8 cellular contexts compared by ENCODE assay signal in genomic region chr11:62599069-62599696, GRCh38. TPM values are rescaled to one million over a fixed set of nuclear protein-coding genes. Genes with fewer than 3 reads are reported as not detected.
DNase-seq lines count a peak whose midpoint lies in the region; ATAC-seq and TF ChIP-seq lines count a peak whose summit lies in the region.

No MANE protein-coding gene starts in this region.

- H3K9ac ChIP-seq in HUES48 (ENCODE audit: low read depth, low read length), result no peak overlapping the region
- peak overlapping the region; percentile 97 for H3K9ac ChIP-seq in OCI-LY3 (ENCODE audit: low read length)
- H3K9ac ChIP-seq in mucosa of stomach (ENCODE audit: low read length), result peak overlapping the region; percentile 86

- H3K79me2 ChIP-seq in OCI-LY3 (ENCODE audit: low read length), result peaks cover 43% of the 10 kb centered on the region

- no peaks in the 10 kb centered on the region for H3K27me3 Mint-ChIP-seq in CD4-positive, alpha-beta memory T cell

- no peaks in the 10 kb centered on the region for H4K20me1 ChIP-seq in OCI-LY3 (ENCODE audit: insufficient read depth, low read length)

- peak overlapping the region; percentile 91 for H3K27ac ChIP-seq in CD4-positive, alpha-beta memory T cell (ENCODE audit: low read depth, low read length)
- no peak overlapping the region for H3K27ac ChIP-seq in HUES48 (ENCODE audit: low read depth, low read length)
- H3K27ac ChIP-seq in OCI-LY3 (ENCODE audit: low read length), result peak overlapping the region; percentile 82
- H3K27ac ChIP-seq in epithelial cell of prostate, result peak overlapping the region; percentile 94

- CTCF ChIA-PET in CD4-positive, alpha-beta memory T cell (lab: Charles Lee; ENCODE audit: partially characterized antibody), result interaction anchor here (0.7 to 1.8 kb wide), 9 partner anchors 8 to 187 kb away, joined by 3 to 7 read pairs (median 3); partner anchors contain the start of gene TUT1

- peak; percentile 45 for ATAC-seq in GM21381 (IDR thresholded peaks at IDR 0.05; ENCODE audit: unreplicated experiment)

- intact Hi-C loops in CD4-positive, alpha-beta memory T cell (cut with micrococcal nuclease), result loop anchor here (1.0 kb wide), 4 partner anchors 8 to 233 kb away; partner anchors contain the start of genes C11orf98, CSKMT, STX5 and TEX54

- no peaks in the 10 kb centered on the region for H3K9me3 ChIP-seq in CD4-positive, alpha-beta memory T cell (ENCODE audit: control insufficient read depth in 1 of 2, low read length in 2 of 2)
- H3K9me3 ChIP-seq in HUES48 (ENCODE audit: control insufficient read depth, insufficient read depth, low read length) (no peaks in the 10 kb centered on the region), OCI-LY3 (ENCODE audit: insufficient read depth, low read length) (no peaks in the 10 kb centered on the region), mucosa of stomach (ENCODE audit: control insufficient read depth, low read length) (no peaks in the 10 kb centered on the region)

- TF ChIP-seq CTCF in OCI-LY3 (IDR thresholded peaks at IDR 0.05; ENCODE audit: low read depth, low read length), result no peak

- H3K4me3 ChIP-seq in CD4-positive, alpha-beta memory T cell (ENCODE audit: low read length in 2 of 2), result peak overlapping the region; percentile 30 to 71
- H3K4me3 ChIP-seq in HUES48 (ENCODE audit: low read depth, low read length) (peak overlapping the region; percentile 25; the same call in 1 of the 2 replicates), OCI-LY3 (ENCODE audit: low read length) (peak overlapping the region; percentile 87), mucosa of stomach (ENCODE audit: low read length) (no peak overlapping the region)

- peaks cover 50% of the 10 kb centered on the region for H3K36me3 ChIP-seq in CD4-positive, alpha-beta memory T cell (ENCODE audit: insufficient read depth, low read length)
- peaks cover 51% of the 10 kb centered on the region for H3K36me3 ChIP-seq in HUES48 (ENCODE audit: control insufficient read depth, insufficient read depth, low read length)
- peaks cover 68% of the 10 kb centered on the region for H3K36me3 ChIP-seq in OCI-LY3 (replicated peaks; ENCODE audit: low read depth, low read length)
- H3K36me3 ChIP-seq in mucosa of stomach (ENCODE audit: control insufficient read depth, insufficient read depth, low read length), result peaks cover 15% of the 10 kb centered on the region

- H3K4me1 ChIP-seq in CD4-positive, alpha-beta memory T cell (ENCODE audit: insufficient read depth, low read length), result peaks cover 28% of the 10 kb centered on the region
- H3K4me1 ChIP-seq in HUES48 (ENCODE audit: control insufficient read depth, insufficient read depth, low read length) (peaks cover 17% of the 10 kb centered on the region), OCI-LY3 (ENCODE audit: low read length) (peaks cover 25% of the 10 kb centered on the region), mucosa of stomach (ENCODE audit: control insufficient read depth, insufficient read depth, low read length) (peaks cover 24% of the 10 kb centered on the region)

- peak overlapping the region; percentile 91 to 99 (median 96) for H3K4me3 Mint-ChIP-seq in CD4-positive, alpha-beta memory T cell

- peak; percentile 96 to 100 (median 99) for DNase-seq in CD4-positive, alpha-beta memory T cell
- DNase-seq in activated T-cell treated with anti-CD3 and anti-CD28 coated beads for 24 hours (ENCODE audit: low read depth) (peak; percentile 93), epithelial cell of prostate (ENCODE audit: low read depth, low spot score) (peak; percentile 91)
- DNase-seq in stimulated activated CD8-positive, alpha-beta memory T cell treated with anti-CD3 and anti-CD28 coated beads, Interleukin-4, amount 100 ng/mL, for 24 hours (ENCODE audit: low read depth), result peak; percentile 92

- H3K4me2 ChIP-seq in OCI-LY3 (ENCODE audit: low read length), result peak overlapping the region; percentile 88

- POLR2A ChIA-PET in CD4-positive, alpha-beta memory T cell (lab: Charles Lee; ENCODE audit: partially characterized antibody), result interaction anchor here (0.6 to 12.0 kb wide), 26 partner anchors 7 to 282 kb away, joined by 3 to 494 read pairs (median 6); partner anchors contain the start of genes AHNAK, B3GAT3, C11orf98 and CSKMT

- H3K27ac Mint-ChIP-seq in CD4-positive, alpha-beta memory T cell, result peak overlapping the region; percentile 90 to 99 (median 98)

- H3K36me3 Mint-ChIP-seq in CD4-positive, alpha-beta memory T cell, result peaks cover 67 to 81% of the 10 kb centered on the region in 2 donors

- H3K4me1 Mint-ChIP-seq in CD4-positive, alpha-beta memory T cell, result peaks cover 36 to 77% (median 55%) of the 10 kb centered on the region in 4 donors

- H3K27me3 ChIP-seq in CD4-positive, alpha-beta memory T cell (ENCODE audit: insufficient read depth, low read length), result no peaks in the 10 kb centered on the region
- H3K27me3 ChIP-seq in HUES48 (ENCODE audit: control insufficient read depth, insufficient read depth, low read length) (peaks cover 17% of the 10 kb centered on the region), OCI-LY3 (ENCODE audit: low read depth, low read length) (no peaks in the 10 kb centered on the region), mucosa of stomach (ENCODE audit: control insufficient read depth, insufficient read depth, low read length) (no peaks in the 10 kb centered on the region)

- H3K9me3 Mint-ChIP-seq in CD4-positive, alpha-beta memory T cell, result no peaks in the 10 kb centered on the region

- no peak overlapping the region for H2AFZ ChIP-seq in OCI-LY3 (ENCODE audit: low read depth, low read length)

RNA-seq across cellular contexts. Expression of gene MTA2, which starts 2.5 kb away (rescaled TPM):
- 100 to 1,000 TPM; 207 to 210 TPM for total RNA-seq in CD4-positive, alpha-beta memory T cell
- 10 to 100 TPM; 16.6 to 36.4 TPM for polyA plus RNA-seq in CD4-positive, alpha-beta memory T cell

RNA-seq across cellular contexts. Expression of gene TUT1, which starts 7.9 kb away (rescaled TPM):
- 10 to 100 TPM; 37.7 to 38.1 TPM for total RNA-seq in CD4-positive, alpha-beta memory T cell
- polyA plus RNA-seq in CD4-positive, alpha-beta memory T cell, result 10 to 100 TPM; 14.6 to 19.7 TPM

RNA-seq across cellular contexts. Expression of gene EML3, which starts 13.4 kb away (rescaled TPM):
- total RNA-seq in CD4-positive, alpha-beta memory T cell, result 100 to 1,000 TPM; 192 to 201 TPM
- polyA plus RNA-seq in CD4-positive, alpha-beta memory T cell, result 10 to 100 TPM; 18.2 to 24.8 TPM

RNA-seq across cellular contexts. Expression of gene ROM1, which starts 13.9 kb away (rescaled TPM):
- 1 to 10 TPM; 1.6 to 1.9 TPM for total RNA-seq in CD4-positive, alpha-beta memory T cell
- under 1 TPM; 0.98 to 1.00 TPM for polyA plus RNA-seq in CD4-positive, alpha-beta memory T cell

RNA-seq across cellular contexts. Expression of gene B3GAT3, which starts 22.6 kb away (rescaled TPM):
- 10 to 100 TPM; 66.3 to 74.3 TPM for total RNA-seq in CD4-positive, alpha-beta memory T cell
- 10 to 100 TPM; 37.9 to 48.4 TPM for polyA plus RNA-seq in CD4-positive, alpha-beta memory T cell
